Comparison of ENCODE assay signal across 27 cellular contexts in genomic region chr4:151043803-151044535, GRCh38.
"Had no signal": no experiment of that assay in that cellular context is flagged by ENCODE, and none has a peak within 500 bp of the region (broad histone marks: within the 10 kb centered on the region; RNA-seq: fewer than 3 reads in every experiment).

No MANE protein-coding gene starts in this region.

- H3K27me3 Mint-ChIP-seq: activated B cell treated with CpG ODN at 0.5 μM for 24 hours; activated CD4-positive, alpha-beta memory T cell treated with anti-CD3 and anti-CD28 coated beads for 36 hours; activated naive CD4-positive, alpha-beta T cell treated with anti-CD3 and anti-CD28 coated beads, Interleukin-2, amount 10 ng/mL, durations not matched to agents 7 days and 5 days; activated naive CD8-positive, alpha-beta T cell treated with anti-CD3 and anti-CD28 coated beads, Interleukin-2, amount 50 U/mL, for 24 hours; dendritic cell treated with granulocyte-macrophage colony-stimulating factor and Interleukin-4, amounts not matched to agents 40 ng/mL and 50 ng/mL, for 4 days; progenitor cell of endocrine pancreas; stimulated activated naive CD8-positive, alpha-beta T cell treated with anti-CD3 and anti-CD28 coated beads, Interleukin-15, Interleukin-2, amounts not matched to agents 100 ng/mL and 50 ng/mL, for 24 hours had no signal

- H3K27ac ChIP-seq: body of pancreas, foreskin keratinocyte, suprapubic skin, tibial nerve had no signal

- ATAC-seq: activated naive CD8-positive, alpha-beta T cell treated with anti-CD3 and anti-CD28 coated beads, Interleukin-2, amount 50 U/mL, for 24 hours; body of pancreas; foreskin keratinocyte; left ventricle myocardium superior; natural killer cell had no signal

- H3K4me3 ChIP-seq: body of pancreas, suprapubic skin, tibial nerve had no signal

- H3K9me3 Mint-ChIP-seq: activated B cell treated with CpG ODN at 0.5 μM for 24 hours; activated CD4-positive, alpha-beta memory T cell treated with anti-CD3 and anti-CD28 coated beads for 36 hours; activated naive CD4-positive, alpha-beta T cell treated with anti-CD3 and anti-CD28 coated beads, Interleukin-2, amount 10 ng/mL, durations not matched to agents 7 days and 5 days; activated naive CD8-positive, alpha-beta T cell treated with anti-CD3 and anti-CD28 coated beads, Interleukin-2, amount 50 U/mL, for 24 hours; dendritic cell treated with granulocyte-macrophage colony-stimulating factor and Interleukin-4, amounts not matched to agents 40 ng/mL and 50 ng/mL, for 4 days; immature natural killer cell; natural killer cell; stimulated activated naive CD8-positive, alpha-beta T cell treated with anti-CD3 and anti-CD28 coated beads, Interleukin-15, Interleukin-2, amounts not matched to agents 100 ng/mL and 50 ng/mL, for 24 hours; T-helper 1 cell treated with Interleukin-12 subunit alpha and Interleukin-12 subunit beta and Interleukin-4 antibody, amounts not matched to agents 30 μg/mL and 1 μg/mL, for 36 hours had no signal

- FAIRE-seq: endometrium had no signal

- H3K27ac Mint-ChIP-seq: activated B cell treated with CpG ODN at 0.5 μM for 24 hours; activated CD4-positive, alpha-beta memory T cell treated with anti-CD3 and anti-CD28 coated beads for 36 hours; activated naive CD4-positive, alpha-beta T cell treated with anti-CD3 and anti-CD28 coated beads, Interleukin-2, amount 10 ng/mL, durations not matched to agents 7 days and 5 days; activated naive CD8-positive, alpha-beta T cell treated with anti-CD3 and anti-CD28 coated beads, Interleukin-2, amount 50 U/mL, for 24 hours; dendritic cell treated with granulocyte-macrophage colony-stimulating factor and Interleukin-4, amounts not matched to agents 40 ng/mL and 50 ng/mL, for 4 days; immature natural killer cell; natural killer cell; progenitor cell of endocrine pancreas; stimulated activated naive CD8-positive, alpha-beta T cell treated with anti-CD3 and anti-CD28 coated beads, Interleukin-15, Interleukin-2, amounts not matched to agents 100 ng/mL and 50 ng/mL, for 24 hours; T-helper 1 cell treated with Interleukin-12 subunit alpha and Interleukin-12 subunit beta and Interleukin-4 antibody, amounts not matched to agents 30 μg/mL and 1 μg/mL, for 36 hours had no signal

- H3K27me3 ChIP-seq: body of pancreas, foreskin keratinocyte, suprapubic skin, tibial nerve had no signal

- H3K4me1 Mint-ChIP-seq: activated B cell treated with CpG ODN at 0.5 μM for 24 hours; activated naive CD4-positive, alpha-beta T cell treated with anti-CD3 and anti-CD28 coated beads, Interleukin-2, amount 10 ng/mL, durations not matched to agents 7 days and 5 days; activated naive CD8-positive, alpha-beta T cell treated with anti-CD3 and anti-CD28 coated beads, Interleukin-2, amount 50 U/mL, for 24 hours; immature natural killer cell; natural killer cell had no signal

- DNase-seq: activated B cell treated with CpG ODN at 0.5 μM for 24 hours; activated CD4-positive, alpha-beta memory T cell treated with anti-CD3 and anti-CD28 coated beads for 36 hours; activated CD4-positive, alpha-beta T cell treated with anti-CD3 and anti-CD28 coated beads for 4 hours; activated effector memory CD4-positive, alpha-beta T cell treated with Interleukin-2 at 50 U/mL for 16 hours; activated naive CD4-positive, alpha-beta T cell treated with anti-CD3 and anti-CD28 coated beads, Interleukin-2, amount 10 ng/mL, durations not matched to agents 7 days and 5 days; activated naive CD8-positive, alpha-beta T cell treated with anti-CD3 and anti-CD28 coated beads, Interleukin-2, amount 50 U/mL, for 24 hours; activated T-cell treated with anti-CD3 and anti-CD28 coated beads, Interleukin-2, amount 50 U/mL, for 48 hours; body of pancreas; caudate nucleus; effector CD4-positive, alpha-beta T cell; erythroblast; immature natural killer cell; left ventricle myocardium superior; mammary epithelial cell; midbrain; natural killer cell; stimulated activated CD4-positive, alpha-beta T cell treated with anti-CD3 and anti-CD28 coated beads, Interleukin-12 subunit alpha, Interleukin-12 subunit beta, amount 100 ng/mL, for 4 hours; stimulated activated CD4-positive, alpha-beta T cell treated with anti-CD3 and anti-CD28 coated beads, Interleukin-4, amount 100 ng/mL, for 4 hours; T1000 had no signal

- H3K4me3 Mint-ChIP-seq: activated B cell treated with CpG ODN at 0.5 μM for 24 hours; activated CD4-positive, alpha-beta memory T cell treated with anti-CD3 and anti-CD28 coated beads for 36 hours; activated naive CD4-positive, alpha-beta T cell treated with anti-CD3 and anti-CD28 coated beads, Interleukin-2, amount 10 ng/mL, durations not matched to agents 7 days and 5 days; activated naive CD8-positive, alpha-beta T cell treated with anti-CD3 and anti-CD28 coated beads, Interleukin-2, amount 50 U/mL, for 24 hours; dendritic cell treated with granulocyte-macrophage colony-stimulating factor and Interleukin-4, amounts not matched to agents 40 ng/mL and 50 ng/mL, for 4 days; immature natural killer cell; natural killer cell; stimulated activated naive CD8-positive, alpha-beta T cell treated with anti-CD3 and anti-CD28 coated beads, Interleukin-15, Interleukin-2, amounts not matched to agents 100 ng/mL and 50 ng/mL, for 24 hours; T-helper 1 cell treated with Interleukin-12 subunit alpha and Interleukin-12 subunit beta and Interleukin-4 antibody, amounts not matched to agents 30 μg/mL and 1 μg/mL, for 36 hours had no signal

- H3K9me3 ChIP-seq: body of pancreas, suprapubic skin, tibial nerve had no signal

- H3K4me1 ChIP-seq: body of pancreas, foreskin keratinocyte, suprapubic skin, tibial nerve had no signal

- H3K36me3 ChIP-seq: suprapubic skin, tibial nerve had no signal

- H3K36me3 Mint-ChIP-seq: activated CD4-positive, alpha-beta memory T cell treated with anti-CD3 and anti-CD28 coated beads for 36 hours; activated naive CD4-positive, alpha-beta T cell treated with anti-CD3 and anti-CD28 coated beads, Interleukin-2, amount 10 ng/mL, durations not matched to agents 7 days and 5 days; immature natural killer cell; natural killer cell had no signal
